ENCODE assay signal across 15 cellular contexts in genomic region chr1:19737413-19737812, GRCh38.
DNase-seq lines count a peak whose midpoint lies in the region; ATAC-seq and TF ChIP-seq lines count a peak whose summit lies in the region.
"Had no signal": no experiment of that assay in that cellular context is flagged by ENCODE, and none has a peak within 500 bp of the region (broad histone marks: within the 10 kb centered on the region; RNA-seq: fewer than 3 reads in every experiment).

No MANE protein-coding gene starts in this region.

- peaks cover 5% of the 10 kb centered on the region for H3K9me3 Mint-ChIP-seq in osteocyte (ENCODE audit: unreplicated experiment)
- H3K9me3 Mint-ChIP-seq in activated CD4-positive, alpha-beta memory T cell treated with anti-CD3 and anti-CD28 coated beads for 36 hours = peaks cover 9% of the 10 kb centered on the region
- H3K9me3 Mint-ChIP-seq: effector memory CD8-positive, alpha-beta T cell had no signal

- peaks cover 5 to 33% of the 10 kb centered on the region in 2 donors for H3K36me3 ChIP-seq in duodenal mucosa (ENCODE audit: control insufficient read depth in 1 of 2, insufficient read depth in 2 of 2, low read length in 2 of 2)

- H3K27me3 ChIP-seq in duodenal mucosa (ENCODE audit: control insufficient read depth in 1 of 2, insufficient read depth in 2 of 2, low read length in 2 of 2) = no peaks in the 10 kb centered on the region
- H3K27me3 ChIP-seq: SJSA1 had no signal

- no peak for ATAC-seq in HG02852 (IDR thresholded peaks at IDR 0.05; ENCODE audit: unreplicated experiment)
- ATAC-seq: effector memory CD8-positive, alpha-beta T cell; naive thymus-derived CD8-positive, alpha-beta T cell had no signal

- intact Hi-C loops in activated CD4-positive, alpha-beta memory T cell treated with anti-CD3 and anti-CD28 coated beads for 36 hours (cut with micrococcal nuclease) = no loop called here

- no peak overlapping the region for H3K27ac Mint-ChIP-seq in osteocyte (ENCODE audit: unreplicated experiment)
- no peak overlapping the region for H3K27ac Mint-ChIP-seq in activated CD4-positive, alpha-beta memory T cell treated with anti-CD3 and anti-CD28 coated beads for 36 hours
- H3K27ac Mint-ChIP-seq: activated naive CD4-positive, alpha-beta T cell treated with anti-CD3 and anti-CD28 coated beads for 36 hours; effector memory CD8-positive, alpha-beta T cell; naive thymus-derived CD8-positive, alpha-beta T cell had no signal

- POLR2A ChIA-PET in activated CD4-positive, alpha-beta memory T cell treated with anti-CD3 and anti-CD28 coated beads for 36 hours (lab: Charles Lee) = no interaction called here

- no peaks in the 10 kb centered on the region for H3K27me3 Mint-ChIP-seq in osteocyte (ENCODE audit: unreplicated experiment)
- H3K27me3 Mint-ChIP-seq in activated CD4-positive, alpha-beta memory T cell treated with anti-CD3 and anti-CD28 coated beads for 36 hours = no peaks in the 10 kb centered on the region
- H3K27me3 Mint-ChIP-seq: activated CD4-positive, alpha-beta T cell treated with anti-CD3 and anti-CD28 coated beads, Interleukin-2, amount 10 ng/mL, durations not matched to agents 7 days and 5 days; effector memory CD8-positive, alpha-beta T cell; naive thymus-derived CD8-positive, alpha-beta T cell had no signal

- H3K9ac ChIP-seq in duodenal mucosa (ENCODE audit: low read depth in 1 of 2, low read length in 2 of 2) = peak overlapping the region in 1 of 2 donors; percentile 36

- peaks cover 2% of the 10 kb centered on the region for H3K36me3 Mint-ChIP-seq in osteocyte (ENCODE audit: unreplicated experiment)
- peaks cover 29% of the 10 kb centered on the region for H3K36me3 Mint-ChIP-seq in activated CD4-positive, alpha-beta memory T cell treated with anti-CD3 and anti-CD28 coated beads for 36 hours

- H3K4me3 Mint-ChIP-seq in osteocyte (ENCODE audit: unreplicated experiment) = no peak overlapping the region
- H3K4me3 Mint-ChIP-seq in activated CD4-positive, alpha-beta memory T cell treated with anti-CD3 and anti-CD28 coated beads for 36 hours = no peak overlapping the region
- H3K4me3 Mint-ChIP-seq: activated CD4-positive, alpha-beta T cell treated with anti-CD3 and anti-CD28 coated beads, Interleukin-2, amount 10 ng/mL, durations not matched to agents 7 days and 5 days; activated naive CD4-positive, alpha-beta T cell treated with anti-CD3 and anti-CD28 coated beads for 36 hours; effector memory CD8-positive, alpha-beta T cell; naive thymus-derived CD8-positive, alpha-beta T cell had no signal

- peak; percentile 6 for TF ChIP-seq CTCF in osteocyte (IDR thresholded peaks at IDR 0.05)

- CTCF ChIA-PET in activated CD4-positive, alpha-beta memory T cell treated with anti-CD3 and anti-CD28 coated beads for 36 hours (lab: Charles Lee) = interaction anchor here (1.2 to 1.7 kb wide), 2 partner anchors 22 to 24 kb away, joined by 3 to 4 read pairs; no protein-coding TSS in a partner anchor

- peaks cover 8% of the 10 kb centered on the region for H3K4me1 Mint-ChIP-seq in osteocyte (ENCODE audit: unreplicated experiment)
- H3K4me1 Mint-ChIP-seq in activated CD4-positive, alpha-beta memory T cell treated with anti-CD3 and anti-CD28 coated beads for 36 hours (ENCODE audit: low read depth) = no peaks in the 10 kb centered on the region
- H3K4me1 Mint-ChIP-seq: activated CD4-positive, alpha-beta T cell treated with anti-CD3 and anti-CD28 coated beads, Interleukin-2, amount 10 ng/mL, durations not matched to agents 7 days and 5 days; naive thymus-derived CD8-positive, alpha-beta T cell had no signal

- H3K4me1 ChIP-seq in duodenal mucosa (ENCODE audit: control insufficient read depth in 1 of 2, insufficient read depth in 2 of 2, low read length in 2 of 2) = peaks cover 28 to 32% of the 10 kb centered on the region in 2 donors

- no peaks in the 10 kb centered on the region for H3K9me3 ChIP-seq in duodenal mucosa (ENCODE audit: control insufficient read depth in 1 of 2, low read length in 2 of 2)

- H3K4me3 ChIP-seq in duodenal mucosa (ENCODE audit: low read depth in 1 of 2, low read length in 2 of 2) = peak overlapping the region in 1 of 2 donors; percentile 40
- H3K4me3 ChIP-seq: SJSA1 had no signal

- peak overlapping the region; percentile 32 for H3K27ac ChIP-seq in duodenal mucosa (ENCODE audit: low read depth, low read length)
- H3K27ac ChIP-seq: SJSA1 had no signal

- DNase-seq in EL = peak; percentile 54
- DNase-seq in NCI-H526 (lab: John Stamatoyannopoulos, UW) = peak; percentile 57 to 79
- DNase-seq in osteocyte (ENCODE audit: extremely low spot score, unreplicated experiment) = no peak
- no peak for DNase-seq in activated CD4-positive, alpha-beta T cell treated with anti-CD3 and anti-CD28 coated beads, Interleukin-2, amount 50 U/mL, for 48 hours
- DNase-seq in activated CD4-positive, alpha-beta memory T cell treated with anti-CD3 and anti-CD28 coated beads for 36 hours = no peak
- DNase-seq in activated CD4-positive, alpha-beta T cell treated with anti-CD3 and anti-CD28 coated beads for 1 hour = no peak
- DNase-seq: activated CD4-positive, alpha-beta T cell treated with anti-CD3 and anti-CD28 coated beads, Interleukin-2, amount 10 ng/mL, durations not matched to agents 7 days and 5 days; activated naive CD4-positive, alpha-beta T cell treated with anti-CD3 and anti-CD28 coated beads for 36 hours; effector memory CD8-positive, alpha-beta T cell; naive thymus-derived CD8-positive, alpha-beta T cell; NCI-H1930; stimulated activated naive CD4-positive, alpha-beta T cell had no signal

Comparison
In these comparisons a context has a peak if more than half of its experiments do, and no peak if none do; other contexts are left out.
1. DNase-seq: peak in EL (single experiment) and NCI-H526 (2 of 2); none in osteocyte (single experiment), activated CD4-positive, alpha-beta T cell treated with anti-CD3 and anti-CD28 coated beads, Interleukin-2, amount 50 U/mL, for 48 hours (0 of 2), activated CD4-positive, alpha-beta memory T cell treated with anti-CD3 and anti-CD28 coated beads for 36 hours (single experiment) and activated CD4-positive, alpha-beta T cell treated with anti-CD3 and anti-CD28 coated beads for 1 hour (single experiment).